Comparison of ENCODE assay signal across 1 cellular context in genomic region chr1:43650306-43650941, GRCh38.
TF ChIP-seq lines count a peak whose summit lies in the region.

No MANE protein-coding gene starts in this region.

TF ChIP-seq in HEK293, 187 proteins besides CTCF, POLR2A, EP300 and RAD21 (continued from another document):
- no peak for TF ChIP-seq ZNF398 (tag by site-specific recombination; IDR thresholded peaks at IDR 0.05)
- peak; percentile 64 for TF ChIP-seq ZNF610 (tag by site-specific recombination; IDR thresholded peaks at IDR 0.05; ENCODE audit: borderline replicate concordance)
- TF ChIP-seq OSR2 (tag by site-specific recombination; IDR thresholded peaks at IDR 0.05) = no peak
- peak; percentile 47; the same call in 1 of the 2 replicates for TF ChIP-seq ZBTB1 (tag by site-specific recombination; IDR thresholded peaks at IDR 0.05)
- no peak for TF ChIP-seq ZNF830 (tag by site-specific recombination; IDR thresholded peaks at IDR 0.05; ENCODE audit: low read depth)
- peak; percentile 64; the same call in 1 of the 2 replicates for TF ChIP-seq TRIM28 (IDR thresholded peaks at IDR 0.05; ENCODE audit: borderline replicate concordance, low read length)
- peak; percentile 25; the same call in 1 of the 2 replicates for TF ChIP-seq ZNF664 (tag by site-specific recombination; IDR thresholded peaks at IDR 0.05)
- no peak for TF ChIP-seq ZNF146 (tag by site-specific recombination; IDR thresholded peaks at IDR 0.05)
- peak; percentile 12; the same call in 1 of the 2 replicates for TF ChIP-seq PRDM10 (tag by site-specific recombination; IDR thresholded peaks at IDR 0.05)
- TF ChIP-seq ZFP41 (tag by site-specific recombination; IDR thresholded peaks at IDR 0.05; ENCODE audit: borderline replicate concordance) = no peak
- no peak for TF ChIP-seq ZNF16 (tag by site-specific recombination; IDR thresholded peaks at IDR 0.05; ENCODE audit: low read depth)
- no peak for TF ChIP-seq ZNF488 (tag by site-specific recombination; IDR thresholded peaks at IDR 0.05)
- TF ChIP-seq ZNF843 (tag by site-specific recombination; IDR thresholded peaks at IDR 0.05) = peak; percentile 20; the same call in 1 of the 2 replicates
- TF ChIP-seq ZSCAN4 (tag by site-specific recombination; IDR thresholded peaks at IDR 0.05) = 0 out of 2 replicates have a peak, but pooled peaks have one; percentile 5
- TF ChIP-seq ZNF121 (tag by site-specific recombination; IDR thresholded peaks at IDR 0.05) = no peak
- TF ChIP-seq GLIS1 (tag by site-specific recombination; IDR thresholded peaks at IDR 0.05) = peak; percentile 53; the same call in 1 of the 2 replicates
- peak; percentile 65 for TF ChIP-seq ZNF335 (tag by site-specific recombination; conservative IDR thresholded peaks at IDR 0.05)
- TF ChIP-seq ZNF132 (tag by site-specific recombination; IDR thresholded peaks at IDR 0.05; ENCODE audit: borderline replicate concordance) = no peak
- TF ChIP-seq INSM2 (tag by site-specific recombination; IDR thresholded peaks at IDR 0.05) = 0 out of 2 replicates have a peak, but pooled peaks have one; percentile 19
- no peak for TF ChIP-seq ZNF624 (tag by site-specific recombination; IDR thresholded peaks at IDR 0.05)
- no peak for TF ChIP-seq ZNF19 (tag by site-specific recombination; IDR thresholded peaks at IDR 0.05; ENCODE audit: low read depth)
- TF ChIP-seq ZNF660 (tag by site-specific recombination; IDR thresholded peaks at IDR 0.05) = 0 out of 2 replicates have a peak, but pooled peaks have one; percentile 50
- peak; percentile 81; the same call in 1 of the 2 replicates for TF ChIP-seq KLF7 (tag by site-specific recombination; IDR thresholded peaks at IDR 0.05; ENCODE audit: borderline replicate concordance)
- TF ChIP-seq ZNF623 (tag by site-specific recombination; IDR thresholded peaks at IDR 0.05) = peak; percentile 19; the same call in 1 of the 2 replicates
- TF ChIP-seq ZNF140 (tag by site-specific recombination; IDR thresholded peaks at IDR 0.05) = no peak
- TF ChIP-seq ZNF518A (tag by site-specific recombination; conservative IDR thresholded peaks at IDR 0.05; ENCODE audit: low read depth) = 0 out of 2 replicates have a peak, but pooled peaks have one; percentile 25
- TF ChIP-seq SETDB1 (IDR thresholded peaks at IDR 0.05; ENCODE audit: insufficient read length, low read length) = no peak
- TF ChIP-seq SCRT2 (tag by site-specific recombination; IDR thresholded peaks at IDR 0.05) = peak; percentile 74
- TF ChIP-seq PRDM1 (tag by site-specific recombination; IDR thresholded peaks at IDR 0.05) = no peak
- peak; percentile 64; the same call in 1 of the 2 replicates for TF ChIP-seq ZBTB48 (tag by site-specific recombination; IDR thresholded peaks at IDR 0.05)
- TF ChIP-seq ZNF292 (tag by site-specific recombination; IDR thresholded peaks at IDR 0.05; ENCODE audit: borderline replicate concordance, low read depth) = no peak
- TF ChIP-seq ZNF214 (tag by site-specific recombination; IDR thresholded peaks at IDR 0.05; ENCODE audit: borderline replicate concordance) = no peak
- no peak for TF ChIP-seq ZNF555 (tag by site-specific recombination; conservative IDR thresholded peaks at IDR 0.05)
- TF ChIP-seq ZNF18 (tag by site-specific recombination; IDR thresholded peaks at IDR 0.05) = peak; percentile 42; the same call in 1 of the 2 replicates
- TF ChIP-seq SP3 (tag by site-specific recombination; IDR thresholded peaks at IDR 0.05) = peak; percentile 31; the same call in 1 of the 2 replicates
TF ChIP-seq in HEK293: peak in this region for 70.
